ENCODE assay signal across 11 cellular contexts in genomic region chr9:5453673-5454072, GRCh38. TPM values are rescaled to one million over a fixed set of nuclear protein-coding genes. Genes with fewer than 3 reads are reported as not detected.
DNase-seq lines count a peak whose midpoint lies in the region; ATAC-seq and TF ChIP-seq lines count a peak whose summit lies in the region.
"Had no signal": no experiment of that assay in that cellular context is flagged by ENCODE, and none has a peak within 500 bp of the region (broad histone marks: within the 10 kb centered on the region; RNA-seq: fewer than 3 reads in every experiment).

No MANE protein-coding gene starts in this region.

- WGBS in SK-N-SH (ENCODE audit: low lambda C conversion rate), result 51% methylated on average over 2 of the region's 2 CpGs

- H4K20me1 ChIP-seq in SK-N-SH (ENCODE audit: insufficient read depth) (no peaks in the 10 kb centered on the region), fibroblast of lung (ENCODE audit: control insufficient read depth, extremely low read depth, insufficient read depth, low read length) (no peaks in the 10 kb centered on the region)

- TF ChIP-seq RAD21 in SK-N-SH (IDR thresholded peaks at IDR 0.05; ENCODE audit: low read length), result no peak

- peak overlapping the region in 1 of 2 experiments; percentile 75; a peak in 2 of 4 replicates for H3K27ac ChIP-seq in SK-N-SH (ENCODE audit: low read depth in 2 of 2, low read length in 1 of 2)
- no peak overlapping the region for H3K27ac ChIP-seq in fibroblast of lung (ENCODE audit: insufficient read depth, low read length)

- ATAC-seq in GM18861 (IDR thresholded peaks at IDR 0.05; ENCODE audit: unreplicated experiment) (peak; percentile 26), GM21619 (IDR thresholded peaks at IDR 0.05; ENCODE audit: unreplicated experiment) (no peak), GM18868 (IDR thresholded peaks at IDR 0.05; ENCODE audit: unreplicated experiment) (no peak)

- H3K9me3 ChIP-seq in SK-N-SH (no peaks in the 10 kb centered on the region), fibroblast of lung (ENCODE audit: control insufficient read depth, insufficient read depth, low read depth, low read length) (no peaks in the 10 kb centered on the region)

- H2AFZ ChIP-seq in SK-N-SH (ENCODE audit: low read depth) (no peak overlapping the region; the same call in 1 of the 2 replicates), fibroblast of lung (ENCODE audit: low read length) (no peak overlapping the region)

- CTCF ChIA-PET in SK-N-SH (lab: Yijun Ruan, JAX), result interaction anchor here (0.6 kb wide), 1 partner anchor 268 kb away, joined by 3 read pairs; no protein-coding TSS in a partner anchor

- DNase-seq in EH (ENCODE audit: low read depth) (peak; percentile 21), SK-N-SH (no peak), fibroblast of lung (ENCODE audit: low read depth in 2 of 2) (no peak), Ammon's horn (ENCODE audit: low spot score) (no peak), UCSD-AML1 (lab: John Stamatoyannopoulos, UW; ENCODE audit: unreplicated experiment) (no peak)
- DNase-seq: NCI-H1105 treated with DMSO at 0.1 percent for 48 hours; NCI-H82; stimulated activated CD4-positive, alpha-beta T cell treated with anti-CD3 and anti-CD28 coated beads, Interleukin-4, amount 100 ng/mL, for 4 hours had no signal

- H3K4me1 ChIP-seq in SK-N-SH (ENCODE audit: control insufficient read depth in 1 of 2, insufficient read depth in 2 of 2, low read depth in 1 of 2, low read length in 1 of 2) (peaks cover 6% of the 10 kb centered on the region in 2 experiments), fibroblast of lung (ENCODE audit: control insufficient read depth, extremely low read depth, insufficient read depth, low read length) (peaks cover 14% of the 10 kb centered on the region)

- H3K9ac ChIP-seq in SK-N-SH (peak overlapping the region; percentile 19; the same call in 1 of the 2 replicates), fibroblast of lung (ENCODE audit: insufficient read depth, low read length) (no peak overlapping the region)

- POLR2A ChIA-PET in SK-N-SH (lab: Yijun Ruan, JAX), result no interaction called here

- H3K4me3 ChIP-seq in SK-N-SH (ENCODE audit: low read depth in 2 of 2, low read length in 1 of 2), result peak overlapping the region in 1 of 2 experiments; percentile 46; a peak in 3 of 4 replicates
- H3K4me3 ChIP-seq in fibroblast of lung (replicated peaks in 1 of 4; ENCODE audit: control extremely low read depth in 1 of 4, insufficient read depth in 1 of 4, low read depth in 3 of 4, low read length in 4 of 4), result no peak overlapping the region

- TF ChIP-seq EP300 in SK-N-SH (IDR thresholded peaks at IDR 0.05; ENCODE audit: borderline replicate concordance in 1 of 2, low read depth in 1 of 2, low read length in 1 of 2), result no peak

- no peaks in the 10 kb centered on the region for H3K9me2 ChIP-seq in SK-N-SH

- no peak for TF ChIP-seq CTCF in SK-N-SH (IDR thresholded peaks at IDR 0.05)
- TF ChIP-seq CTCF in fibroblast of lung (conservative IDR thresholded peaks at IDR 0.05 in 1 of 2, IDR thresholded peaks at IDR 0.05 in 1 of 2; ENCODE audit: low read depth in 1 of 2, low read length in 2 of 2), result no peak

- H3K4me2 ChIP-seq in SK-N-SH (peak overlapping the region; percentile 40), fibroblast of lung (ENCODE audit: extremely low read depth, insufficient read depth, low read length) (peak overlapping the region; percentile 38)

- H3F3A ChIP-seq in SK-N-SH (replicated peaks; ENCODE audit: insufficient read depth), result peaks cover 34% of the 10 kb centered on the region

- no peaks in the 10 kb centered on the region for H3K27me3 ChIP-seq in SK-N-SH (ENCODE audit: insufficient read depth)
- H3K27me3 ChIP-seq in fibroblast of lung (ENCODE audit: control insufficient read depth, insufficient read depth, low read length), result no peaks in the 10 kb centered on the region

- peaks cover 97% of the 10 kb centered on the region for H3K79me2 ChIP-seq in SK-N-SH (ENCODE audit: insufficient read depth)
- H3K79me2 ChIP-seq in fibroblast of lung (ENCODE audit: control insufficient read depth, insufficient read depth, low read length), result peaks cover 27% of the 10 kb centered on the region

- H3K36me3 ChIP-seq in SK-N-SH (replicated peaks in 1 of 2; ENCODE audit: control insufficient read depth in 1 of 2, insufficient read depth in 2 of 2, low read length in 1 of 2), result peaks cover 16 to 30% of the 10 kb centered on the region in 2 experiments
- peaks cover 2% of the 10 kb centered on the region for H3K36me3 ChIP-seq in fibroblast of lung (ENCODE audit: control insufficient read depth, insufficient read depth, low read length)

TF ChIP-seq in SK-N-SH, 30 proteins besides CTCF, POLR2A, EP300 and RAD21 (continues in another document):
- no peak for TF ChIP-seq SMC3 (IDR thresholded peaks at IDR 0.05; ENCODE audit: low read depth, low read length)
- TF ChIP-seq CHD2 (IDR thresholded peaks at IDR 0.05; ENCODE audit: low read length, partially characterized antibody), result no peak
- TF ChIP-seq, protein P1, sequence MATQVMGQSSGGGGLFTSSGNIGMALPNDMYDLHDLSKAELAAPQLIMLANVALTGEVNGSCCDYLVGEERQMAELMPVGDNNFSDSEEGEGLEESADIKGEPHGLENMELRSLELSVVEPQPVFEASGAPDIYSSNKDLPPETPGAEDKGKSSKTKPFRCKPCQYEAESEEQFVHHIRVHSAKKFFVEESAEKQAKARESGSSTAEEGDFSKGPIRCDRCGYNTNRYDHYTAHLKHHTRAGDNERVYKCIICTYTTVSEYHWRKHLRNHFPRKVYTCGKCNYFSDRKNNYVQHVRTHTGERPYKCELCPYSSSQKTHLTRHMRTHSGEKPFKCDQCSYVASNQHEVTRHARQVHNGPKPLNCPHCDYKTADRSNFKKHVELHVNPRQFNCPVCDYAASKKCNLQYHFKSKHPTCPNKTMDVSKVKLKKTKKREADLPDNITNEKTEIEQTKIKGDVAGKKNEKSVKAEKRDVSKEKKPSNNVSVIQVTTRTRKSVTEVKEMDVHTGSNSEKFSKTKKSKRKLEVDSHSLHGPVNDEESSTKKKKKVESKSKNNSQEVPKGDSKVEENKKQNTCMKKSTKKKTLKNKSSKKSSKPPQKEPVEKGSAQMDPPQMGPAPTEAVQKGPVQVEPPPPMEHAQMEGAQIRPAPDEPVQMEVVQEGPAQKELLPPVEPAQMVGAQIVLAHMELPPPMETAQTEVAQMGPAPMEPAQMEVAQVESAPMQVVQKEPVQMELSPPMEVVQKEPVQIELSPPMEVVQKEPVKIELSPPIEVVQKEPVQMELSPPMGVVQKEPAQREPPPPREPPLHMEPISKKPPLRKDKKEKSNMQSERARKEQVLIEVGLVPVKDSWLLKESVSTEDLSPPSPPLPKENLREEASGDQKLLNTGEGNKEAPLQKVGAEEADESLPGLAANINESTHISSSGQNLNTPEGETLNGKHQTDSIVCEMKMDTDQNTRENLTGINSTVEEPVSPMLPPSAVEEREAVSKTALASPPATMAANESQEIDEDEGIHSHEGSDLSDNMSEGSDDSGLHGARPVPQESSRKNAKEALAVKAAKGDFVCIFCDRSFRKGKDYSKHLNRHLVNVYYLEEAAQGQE (IDR thresholded peaks at IDR 0.05; ENCODE audit: low read depth, low read length), result no peak
- no peak for TF ChIP-seq POLR2AphosphoS5 (IDR thresholded peaks at IDR 0.05; ENCODE audit: low read depth, low read length)
- no peak for TF ChIP-seq JUND (IDR thresholded peaks at IDR 0.05)
- TF ChIP-seq RCOR1 (IDR thresholded peaks at IDR 0.05; ENCODE audit: low read length), result no peak
- TF ChIP-seq ELF1 (IDR thresholded peaks at IDR 0.05), result no peak
- TF ChIP-seq YY1 (IDR thresholded peaks at IDR 0.05; ENCODE audit: low read depth), result no peak
- no peak for TF ChIP-seq SIN3A (IDR thresholded peaks at IDR 0.05; ENCODE audit: borderline replicate concordance, low read depth, low read length)
- no peak for TF ChIP-seq MAX (IDR thresholded peaks at IDR 0.05; ENCODE audit: low read depth)
- TF ChIP-seq, protein P2, sequence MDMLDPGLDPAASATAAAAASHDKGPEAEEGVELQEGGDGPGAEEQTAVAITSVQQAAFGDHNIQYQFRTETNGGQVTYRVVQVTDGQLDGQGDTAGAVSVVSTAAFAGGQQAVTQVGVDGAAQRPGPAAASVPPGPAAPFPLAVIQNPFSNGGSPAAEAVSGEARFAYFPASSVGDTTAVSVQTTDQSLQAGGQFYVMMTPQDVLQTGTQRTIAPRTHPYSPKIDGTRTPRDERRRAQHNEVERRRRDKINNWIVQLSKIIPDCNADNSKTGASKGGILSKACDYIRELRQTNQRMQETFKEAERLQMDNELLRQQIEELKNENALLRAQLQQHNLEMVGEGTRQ (IDR thresholded peaks at IDR 0.05; ENCODE audit: borderline replicate concordance, low read depth, low read length), result no peak
- TF ChIP-seq RXRA (IDR thresholded peaks at IDR 0.05; ENCODE audit: borderline replicate concordance, low read depth), result no peak

RNA-seq across cellular contexts. Expression of gene CD274, which starts 3.3 kb away (rescaled TPM):
- polyA plus RNA-seq in SK-N-SH (2012; rRNA removed) (25.8 and 30.9 TPM in 2 replicates), fibroblast of lung (3.1 and 4.8 TPM in 2 replicates)
- polyA plus RNA-seq in SK-N-SH (2012; cell fraction: cytosol; rRNA removed), result 28.2 and 30.3 TPM in 2 replicates
- polyA plus RNA-seq in SK-N-SH (2012; cell fraction: nucleus; rRNA removed), result 24.6 and 47.3 TPM in 2 replicates
- total RNA-seq in fibroblast of lung, result 3.3 and 5.9 TPM in 2 replicates
- 1.3 and 3.5 TPM in 2 replicates for polyA plus RNA-seq in fibroblast of lung (2012)
- 0.85 and 7.2 TPM in 2 replicates for polyA minus RNA-seq in fibroblast of lung (ENCODE audit: low replicate concordance)

RNA-seq across cellular contexts. Expression of gene PLGRKT, which starts 15.9 kb away (rescaled TPM):
- polyA plus RNA-seq in SK-N-SH (2012; rRNA removed) (11.4 and 13.1 TPM in 2 replicates), fibroblast of lung (21.6 and 22.8 TPM in 2 replicates)
- polyA plus RNA-seq in SK-N-SH (2012; cell fraction: cytosol; rRNA removed), result 19.4 and 23.2 TPM in 2 replicates
- 3.1 and 5.8 TPM in 2 replicates for polyA plus RNA-seq in SK-N-SH (2012; cell fraction: nucleus; rRNA removed)
- 12.6 and 17.3 TPM in 2 replicates for total RNA-seq in fibroblast of lung
- polyA plus RNA-seq in fibroblast of lung (2012), result 24.6 and 25.3 TPM in 2 replicates
- polyA minus RNA-seq in fibroblast of lung (ENCODE audit: low replicate concordance), result 1.4 and 2.9 TPM in 2 replicates

RNA-seq across cellular contexts. Expression of gene PDCD1LG2, which starts 56.7 kb away (rescaled TPM):
- polyA plus RNA-seq in SK-N-SH (2012; rRNA removed), result 11.1 and 19.4 TPM in 2 replicates
- polyA plus RNA-seq in SK-N-SH (2012; cell fraction: cytosol; rRNA removed), result 12.8 and 15.3 TPM in 2 replicates
- 8.5 and 17.6 TPM in 2 replicates for polyA plus RNA-seq in SK-N-SH (2012; cell fraction: nucleus; rRNA removed)
- 4.9 and 6.9 TPM in 2 replicates for total RNA-seq in fibroblast of lung
- 15.7 and 16.9 TPM in 2 replicates for polyA plus RNA-seq in fibroblast of lung
- 9.4 and 10.3 TPM in 2 replicates for polyA plus RNA-seq in fibroblast of lung (2012)
- polyA minus RNA-seq in fibroblast of lung (ENCODE audit: low replicate concordance), result 6.1 and 6.8 TPM in 2 replicates
